Comparison of ENCODE assay signal across 9 cellular contexts in genomic region chr9:22244141-22245011, GRCh38.
DNase-seq lines count a peak whose midpoint lies in the region; ATAC-seq lines count a peak whose summit lies in the region.
"Had no signal": no experiment of that assay in that cellular context is flagged by ENCODE, and none has a peak within 500 bp of the region (broad histone marks: within the 10 kb centered on the region; RNA-seq: fewer than 3 reads in every experiment).

No MANE protein-coding gene starts in this region.

- POLR2A ChIA-PET in activated CD4-positive, alpha-beta T cell treated with anti-CD3 and anti-CD28 coated beads, Interleukin-2, amount 10 ng/mL, durations not matched to agents 7 days and 5 days (lab: Charles Lee): no interaction called here
- POLR2A ChIA-PET in activated CD4-positive, alpha-beta memory T cell treated with anti-CD3 and anti-CD28 coated beads for 36 hours (lab: Charles Lee): interaction anchor here (0.7 kb wide), 1 partner anchor 41 kb away, joined by 3 read pairs; no protein-coding TSS in a partner anchor

- H3K4me1 Mint-ChIP-seq in activated CD4-positive, alpha-beta T cell treated with anti-CD3 and anti-CD28 coated beads, Interleukin-2, amount 10 ng/mL, durations not matched to agents 7 days and 5 days: peaks cover 11% of the 10 kb centered on the region
- peaks cover 20% of the 10 kb centered on the region for H3K4me1 Mint-ChIP-seq in activated CD4-positive, alpha-beta memory T cell treated with anti-CD3 and anti-CD28 coated beads for 36 hours (ENCODE audit: low read depth)

- in situ Hi-C loops in HAP-1 (cut with MboI; ENCODE audit: low sequenced_read_pairs): loop anchor here (25.0 kb wide), 1 partner anchor 232 kb away; the partner anchor contains the start of gene CDKN2B

- no peaks in the 10 kb centered on the region for H3K36me3 Mint-ChIP-seq in activated CD4-positive, alpha-beta T cell treated with anti-CD3 and anti-CD28 coated beads, Interleukin-2, amount 10 ng/mL, durations not matched to agents 7 days and 5 days (ENCODE audit: low read depth)
- no peaks in the 10 kb centered on the region for H3K36me3 Mint-ChIP-seq in activated CD4-positive, alpha-beta memory T cell treated with anti-CD3 and anti-CD28 coated beads for 36 hours
- H3K36me3 Mint-ChIP-seq: activated naive CD4-positive, alpha-beta T cell treated with anti-CD3 and anti-CD28 coated beads, Interleukin-2, amount 50 U/mL, for 72 hours had no signal

- peaks cover 13% of the 10 kb centered on the region for H3K4me1 ChIP-seq in HAP-1

- peaks cover 2% of the 10 kb centered on the region; the same call in 1 of the 2 replicates for H3K27me3 ChIP-seq in HAP-1 (ENCODE audit: low read depth)

- peaks cover 38% of the 10 kb centered on the region for H3K27me3 Mint-ChIP-seq in activated CD4-positive, alpha-beta T cell treated with anti-CD3 and anti-CD28 coated beads, Interleukin-2, amount 10 ng/mL, durations not matched to agents 7 days and 5 days
- peaks cover 16% of the 10 kb centered on the region for H3K27me3 Mint-ChIP-seq in activated CD4-positive, alpha-beta memory T cell treated with anti-CD3 and anti-CD28 coated beads for 36 hours

- H3K9me3 Mint-ChIP-seq in activated CD4-positive, alpha-beta T cell treated with anti-CD3 and anti-CD28 coated beads, Interleukin-2, amount 10 ng/mL, durations not matched to agents 7 days and 5 days: no peaks in the 10 kb centered on the region
- no peaks in the 10 kb centered on the region for H3K9me3 Mint-ChIP-seq in activated CD4-positive, alpha-beta memory T cell treated with anti-CD3 and anti-CD28 coated beads for 36 hours
- H3K9me3 Mint-ChIP-seq: activated naive CD4-positive, alpha-beta T cell treated with anti-CD3 and anti-CD28 coated beads, Interleukin-2, amount 50 U/mL, for 72 hours had no signal

- no peak overlapping the region for H3K27ac Mint-ChIP-seq in activated CD4-positive, alpha-beta T cell treated with anti-CD3 and anti-CD28 coated beads, Interleukin-2, amount 10 ng/mL, durations not matched to agents 7 days and 5 days
- H3K27ac Mint-ChIP-seq in activated CD4-positive, alpha-beta memory T cell treated with anti-CD3 and anti-CD28 coated beads for 36 hours: no peak overlapping the region
- H3K27ac Mint-ChIP-seq: activated naive CD4-positive, alpha-beta T cell treated with anti-CD3 and anti-CD28 coated beads, Interleukin-2, amount 50 U/mL, for 72 hours had no signal

- ATAC-seq in left cardiac atrium (peak in 1 of 2 donors; percentile 68), HG02623 (IDR thresholded peaks at IDR 0.05; ENCODE audit: unreplicated experiment) (no peak)
- ATAC-seq: activated naive CD4-positive, alpha-beta T cell treated with anti-CD3 and anti-CD28 coated beads, Interleukin-2, amount 50 U/mL, for 72 hours had no signal

- intact Hi-C loops in activated CD4-positive, alpha-beta memory T cell treated with anti-CD3 and anti-CD28 coated beads for 36 hours (cut with micrococcal nuclease): loop anchor here (1.0 to 5.0 kb wide), 7 partner anchors 137 to 430 kb away; partner anchors contain the start of gene CDKN2B
- intact Hi-C loops in left cardiac atrium (cut with DNase I): loop anchor here in 1 of 2 donors (5.0 kb wide), 1 partner anchor 203 kb away; the partner anchor contains the start of gene DMRTA1

- no peak overlapping the region for H3K4me3 ChIP-seq in HAP-1

- peak; percentile 45 for DNase-seq in activated CD4-positive, alpha-beta T cell treated with anti-CD3 and anti-CD28 coated beads for 48 hours
- DNase-seq in activated CD4-positive, alpha-beta T cell treated with anti-CD3 and anti-CD28 coated beads, Interleukin-2, amount 10 ng/mL, durations not matched to agents 7 days and 5 days: no peak
- DNase-seq in HAP-1 (ENCODE audit: low spot score in 2 of 2) (peak; percentile 53 to 73), NCI-H2081 treated with DMSO at 0.1 percent for 48 hours (lab: John Stamatoyannopoulos, UW) (peak; percentile 40), left cardiac atrium (peak; percentile 21)
- DNase-seq in activated CD4-positive, alpha-beta memory T cell treated with anti-CD3 and anti-CD28 coated beads for 36 hours: peak; percentile 48
- peak; percentile 28 for DNase-seq in stimulated activated CD4-positive, alpha-beta T cell treated with anti-CD3 and anti-CD28 coated beads, Interleukin-4, amount 100 ng/mL, for 24 hours

- no peaks in the 10 kb centered on the region for H3K36me3 ChIP-seq in HAP-1 (replicated peaks)

- no peak overlapping the region for H3K4me3 Mint-ChIP-seq in activated CD4-positive, alpha-beta T cell treated with anti-CD3 and anti-CD28 coated beads, Interleukin-2, amount 10 ng/mL, durations not matched to agents 7 days and 5 days
- no peak overlapping the region for H3K4me3 Mint-ChIP-seq in activated CD4-positive, alpha-beta memory T cell treated with anti-CD3 and anti-CD28 coated beads for 36 hours

- CTCF ChIA-PET in activated CD4-positive, alpha-beta T cell treated with anti-CD3 and anti-CD28 coated beads, Interleukin-2, amount 10 ng/mL, durations not matched to agents 7 days and 5 days (lab: Charles Lee): interaction anchor here (1.0 to 1.8 kb wide), 3 partner anchors 8 to 432 kb away, joined by 3 to 5 read pairs (median 4); no protein-coding TSS in a partner anchor
- CTCF ChIA-PET in activated CD4-positive, alpha-beta memory T cell treated with anti-CD3 and anti-CD28 coated beads for 36 hours (lab: Charles Lee): interaction anchor here (0.5 to 3.2 kb wide), 38 partner anchors 11 to 927 kb away, joined by 3 to 58 read pairs (median 3); partner anchors contain the start of genes CDKN2A, CDKN2B and CDKN2B-AS1

- no peaks in the 10 kb centered on the region for H3K9me3 ChIP-seq in HAP-1
